Comparison of ENCODE assay signal across 10 cellular contexts in the genomic region with DNA sequence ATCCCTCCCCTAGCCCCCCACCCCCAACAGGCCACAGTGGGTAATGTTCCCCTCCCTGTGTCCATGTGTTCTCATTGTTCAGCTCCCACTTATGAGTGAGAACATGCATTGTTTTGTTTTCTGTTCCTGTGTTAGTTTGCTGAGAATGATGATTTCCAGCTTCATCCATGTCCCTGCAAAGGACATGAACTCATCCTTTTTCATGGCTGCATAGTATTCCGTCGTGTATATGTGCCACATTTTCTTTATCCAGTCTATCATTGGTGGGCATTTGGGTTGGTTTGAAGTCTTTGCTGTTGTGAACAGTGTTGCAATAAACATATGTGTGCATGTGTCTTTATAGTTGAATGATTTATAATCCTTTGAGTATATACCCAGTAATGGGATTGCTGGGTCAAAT. TPM values are rescaled to one million over a fixed set of nuclear protein-coding genes. Genes with fewer than 3 reads are reported as not detected.
"Had no signal": no experiment of that assay in that cellular context is flagged by ENCODE, and none has a peak within 500 bp of the region (broad histone marks: within the 10 kb centered on the region; RNA-seq: fewer than 3 reads in every experiment).

No MANE protein-coding gene starts in this region.

RNA-seq across cellular contexts. Expression of a gene that starts 38.5 kb away (rescaled TPM):
- total RNA-seq: activated B cell treated with CpG ODN at 0.5 μM for 24 hours; activated CD4-positive, alpha-beta memory T cell treated with anti-CD3 and anti-CD28 coated beads for 36 hours; activated CD4-positive, alpha-beta memory T cell treated with anti-CD3 and anti-CD28 coated beads, Interleukin-2, amount 10 ng/mL, durations not matched to agents 7 days and 5 days; activated CD4-positive, alpha-beta T cell treated with anti-CD3 and anti-CD28 coated beads for 36 hours; activated CD4-positive, alpha-beta T cell treated with anti-CD3 and anti-CD28 coated beads, Interleukin-2, amount 10 ng/mL, durations not matched to agents 24 days and 14 days; activated CD4-positive, alpha-beta T cell treated with anti-CD3 and anti-CD28 coated beads, Interleukin-2, amount 10 ng/mL, durations not matched to agents 7 days and 5 days; activated CD8-positive, alpha-beta memory T cell treated with anti-CD3 and anti-CD28 coated beads for 36 hours; activated CD8-positive, alpha-beta memory T cell treated with anti-CD3 and anti-CD28 coated beads, Interleukin-2, amount 10 ng/mL, durations not matched to agents 7 days and 5 days; T-helper 17 cell; T-helper 2 cell treated with Interferon-gamma antibody and Interleukin-4, amounts not matched to agents 100 ng/mL and 5 ng/mL, for 36 hours had no signal
